Comparison of ENCODE assay signal across 31 cellular contexts in genomic region chr3:144457758-144458157, GRCh38.
"Had no signal": no experiment of that assay in that cellular context is flagged by ENCODE, and none has a peak within 500 bp of the region (broad histone marks: within the 10 kb centered on the region; RNA-seq: fewer than 3 reads in every experiment).

No MANE protein-coding gene starts in this region.

- H3K36me3 ChIP-seq: ascending aorta, cardiac muscle cell, Peyer's patch, SJSA1 had no signal

- H3K27me3 Mint-ChIP-seq: activated CD4-positive, alpha-beta T cell treated with anti-CD3 and anti-CD28 coated beads, Interleukin-2, amount 10 ng/mL, durations not matched to agents 7 days and 5 days; activated naive CD8-positive, alpha-beta T cell treated with anti-CD3 and anti-CD28 coated beads, Interleukin-2, amount 10 ng/mL, durations not matched to agents 7 days and 5 days; activated T-cell treated with anti-CD3 and anti-CD28 coated beads, Interleukin-2, amount 50 U/mL, for 24 hours had no signal

- H3K9me3 Mint-ChIP-seq: activated CD4-positive, alpha-beta T cell treated with anti-CD3 and anti-CD28 coated beads, Interleukin-2, amount 10 ng/mL, durations not matched to agents 7 days and 5 days; activated naive CD4-positive, alpha-beta T cell treated with anti-CD3 and anti-CD28 coated beads, Interleukin-2, amount 50 U/mL, for 24 hours; activated naive CD8-positive, alpha-beta T cell treated with anti-CD3 and anti-CD28 coated beads, Interleukin-2, amount 10 ng/mL, durations not matched to agents 7 days and 5 days; activated T-cell treated with anti-CD3 and anti-CD28 coated beads, Interleukin-2, amount 50 U/mL, for 24 hours; activated T-helper 2 cell treated with anti-CD3 and anti-CD28 coated beads, Interferon-gamma antibody, Interleukin-2, Interleukin-4, amounts not matched to agents 10 μg/mL and 5 μg/mL and 100 μg/mL, durations not matched to agents 14 hours and 24 hours and 36 hours; T-helper 1 cell treated with Interleukin-12 subunit alpha and Interleukin-12 subunit beta and Interleukin-4 antibody, amounts not matched to agents 30 μg/mL and 1 μg/mL, for 36 hours; T-helper 2 cell treated with Interferon-gamma antibody and Interleukin-4, amounts not matched to agents 5 μg/mL and 100 μg/mL, for 36 hours; WTC11 had no signal

- H3K27ac ChIP-seq: ascending aorta, cardiac muscle cell, Peyer's patch, SJSA1 had no signal

- H3K4me3 ChIP-seq: ascending aorta, cardiac muscle cell, Peyer's patch, SJSA1 had no signal

- H3K27me3 ChIP-seq: ascending aorta, cardiac muscle cell, Peyer's patch, SJSA1 had no signal

- DNase-seq: activated CD4-positive, alpha-beta T cell treated with anti-CD3 and anti-CD28 coated beads for 36 hours; activated CD4-positive, alpha-beta T cell treated with anti-CD3 and anti-CD28 coated beads, Interleukin-2, amount 10 ng/mL, durations not matched to agents 7 days and 5 days; activated CD4-positive, alpha-beta T cell treated with anti-CD3 and anti-CD28 coated beads, Interleukin-2, amount 50 U/mL, for 48 hours; activated CD8-positive, alpha-beta T cell treated with anti-CD3 and anti-CD28 coated beads, Interleukin-2, amount 10 ng/mL, durations not matched to agents 7 days and 5 days; activated gamma-delta T cell; activated naive CD4-positive, alpha-beta T cell treated with Interleukin-2 at 50 U/mL for 16 hours; activated naive CD8-positive, alpha-beta T cell treated with anti-CD3 and anti-CD28 coated beads, Interleukin-2, amount 10 ng/mL, durations not matched to agents 7 days and 5 days; activated T-cell treated with anti-CD3 and anti-CD28 coated beads, Interleukin-2, amount 50 U/mL, for 24 hours; amygdala; NCI-H1048; NCI-H1436 treated with DMSO at 0.1 percent for 48 hours; NCI-H1694 treated with DMSO at 0.1 percent for 48 hours; NCI-H2029; NCI-H345; NCI-H524 treated with DMSO at 0.1 percent for 48 hours; NK-92 treated with Interleukin-12 subunit alpha and Interleukin-12 subunit beta, amount 100 ng/mL, for 24 hours; PC-3; Peyer's patch; RPMI8226; SHP77 treated with DMSO at 0.1 percent for 48 hours; SK-N-SH had no signal

- H3K4me1 ChIP-seq: ascending aorta, Peyer's patch, SJSA1 had no signal

- H3K36me3 Mint-ChIP-seq: activated naive CD4-positive, alpha-beta T cell treated with anti-CD3 and anti-CD28 coated beads, Interleukin-2, amount 50 U/mL, for 24 hours; activated naive CD8-positive, alpha-beta T cell treated with anti-CD3 and anti-CD28 coated beads, Interleukin-2, amount 10 ng/mL, durations not matched to agents 7 days and 5 days; WTC11 had no signal

- ATAC-seq: activated CD4-positive, alpha-beta T cell treated with anti-CD3 and anti-CD28 coated beads for 36 hours; activated CD4-positive, CD25-positive, alpha-beta regulatory T cell treated with anti-CD3 and anti-CD28 coated beads, Interleukin-2, amount 50 U/mL, for 24 hours; activated CD8-positive, alpha-beta T cell treated with anti-CD3 and anti-CD28 coated beads, Interleukin-2, amount 10 ng/mL, durations not matched to agents 7 days and 5 days; PC-3; WTC11 had no signal

- H3K4me2 ChIP-seq: SK-N-SH had no signal

- H3K9me3 ChIP-seq: ascending aorta, Peyer's patch, SJSA1, SK-N-SH had no signal

- FAIRE-seq: TTC549 had no signal

- H3K27ac Mint-ChIP-seq: activated CD4-positive, alpha-beta T cell treated with anti-CD3 and anti-CD28 coated beads for 36 hours; activated CD4-positive, alpha-beta T cell treated with anti-CD3 and anti-CD28 coated beads, Interleukin-2, amount 10 ng/mL, durations not matched to agents 7 days and 5 days; activated CD8-positive, alpha-beta T cell treated with anti-CD3 and anti-CD28 coated beads, Interleukin-2, amount 10 ng/mL, durations not matched to agents 7 days and 5 days; activated naive CD4-positive, alpha-beta T cell treated with anti-CD3 and anti-CD28 coated beads, Interleukin-2, amount 50 U/mL, for 24 hours; activated naive CD8-positive, alpha-beta T cell treated with anti-CD3 and anti-CD28 coated beads, Interleukin-2, amount 10 ng/mL, durations not matched to agents 7 days and 5 days; activated T-cell treated with anti-CD3 and anti-CD28 coated beads, Interleukin-2, amount 50 U/mL, for 24 hours; activated T-helper 2 cell treated with anti-CD3 and anti-CD28 coated beads, Interferon-gamma antibody, Interleukin-2, Interleukin-4, amounts not matched to agents 10 μg/mL and 5 μg/mL and 100 μg/mL, durations not matched to agents 14 hours and 24 hours and 36 hours; T-helper 1 cell treated with Interleukin-12 subunit alpha and Interleukin-12 subunit beta and Interleukin-4 antibody, amounts not matched to agents 30 μg/mL and 1 μg/mL, for 36 hours; T-helper 2 cell treated with Interferon-gamma antibody and Interleukin-4, amounts not matched to agents 5 μg/mL and 100 μg/mL, for 36 hours; WTC11 had no signal

- H3K4me1 Mint-ChIP-seq: activated CD4-positive, alpha-beta T cell treated with anti-CD3 and anti-CD28 coated beads for 36 hours; activated CD4-positive, alpha-beta T cell treated with anti-CD3 and anti-CD28 coated beads, Interleukin-2, amount 10 ng/mL, durations not matched to agents 7 days and 5 days; activated naive CD4-positive, alpha-beta T cell treated with anti-CD3 and anti-CD28 coated beads, Interleukin-2, amount 50 U/mL, for 24 hours; activated naive CD8-positive, alpha-beta T cell treated with anti-CD3 and anti-CD28 coated beads, Interleukin-2, amount 10 ng/mL, durations not matched to agents 7 days and 5 days had no signal

- H3K4me3 Mint-ChIP-seq: activated CD4-positive, alpha-beta T cell treated with anti-CD3 and anti-CD28 coated beads for 36 hours; activated CD4-positive, alpha-beta T cell treated with anti-CD3 and anti-CD28 coated beads, Interleukin-2, amount 10 ng/mL, durations not matched to agents 7 days and 5 days; activated CD8-positive, alpha-beta T cell treated with anti-CD3 and anti-CD28 coated beads, Interleukin-2, amount 10 ng/mL, durations not matched to agents 7 days and 5 days; activated naive CD4-positive, alpha-beta T cell treated with anti-CD3 and anti-CD28 coated beads, Interleukin-2, amount 50 U/mL, for 24 hours; activated naive CD8-positive, alpha-beta T cell treated with anti-CD3 and anti-CD28 coated beads, Interleukin-2, amount 10 ng/mL, durations not matched to agents 7 days and 5 days; activated T-cell treated with anti-CD3 and anti-CD28 coated beads, Interleukin-2, amount 50 U/mL, for 24 hours; T-helper 1 cell treated with Interleukin-12 subunit alpha and Interleukin-12 subunit beta and Interleukin-4 antibody, amounts not matched to agents 30 μg/mL and 1 μg/mL, for 36 hours; T-helper 2 cell treated with Interferon-gamma antibody and Interleukin-4, amounts not matched to agents 5 μg/mL and 100 μg/mL, for 36 hours; WTC11 had no signal

- H3K9ac ChIP-seq: SK-N-SH had no signal
